ENCODE assay signal across 1 cellular context in genomic region chr9:99106044-99106375, GRCh38.
TF ChIP-seq lines count a peak whose summit lies in the region.

No MANE protein-coding gene starts in this region.

TF ChIP-seq in K562, 482 proteins besides CTCF, POLR2A, EP300 and RAD21 (continued from another document):
- TF ChIP-seq PBX2 (CRISPR knock-in tag; IDR thresholded peaks at IDR 0.05; ENCODE audit: low read depth) (no peak), PBX2 (tag; conservative IDR thresholded peaks at IDR 0.05; ENCODE audit: low read depth) (peak; percentile 32; the same call in 1 of the 2 replicates), ZNF655 (CRISPR knock-in tag; IDR thresholded peaks at IDR 0.05) (no peak), SRF (CRISPR knock-in tag; IDR thresholded peaks at IDR 0.05) (0 out of 4 replicates have a peak, but pooled peaks of 1 of the 2 experiments have one; percentile 14), PKNOX1 (IDR thresholded peaks at IDR 0.05) (peak; percentile 65), NFATC3 (IDR thresholded peaks at IDR 0.05) (0 out of 2 replicates have a peak, but pooled peaks have one; percentile 22)
